23 cellular contexts compared by ENCODE assay signal in genomic region chr19:52622261-52622660, GRCh38. TPM values are rescaled to one million over a fixed set of nuclear protein-coding genes. Genes with fewer than 3 reads are reported as not detected.
DNase-seq lines count a peak whose midpoint lies in the region; ATAC-seq and TF ChIP-seq lines count a peak whose summit lies in the region.
"Had no signal": no experiment of that assay in that cellular context is flagged by ENCODE, and none has a peak within 500 bp of the region (broad histone marks: within the 10 kb centered on the region; RNA-seq: fewer than 3 reads in every experiment).

No MANE protein-coding gene starts in this region.

- H3K9me3 ChIP-seq in CD4-positive, alpha-beta memory T cell (ENCODE audit: control insufficient read depth in 1 of 2, low read length in 2 of 2), result no peaks in the 10 kb centered on the region
- no peaks in the 10 kb centered on the region for H3K9me3 ChIP-seq in DND-41 (ENCODE audit: insufficient read depth, low read length, severe bottlenecking)

- TF ChIP-seq CTCF in DND-41 (IDR thresholded peaks at IDR 0.05; ENCODE audit: borderline replicate concordance, extremely low read depth, low read length, poor library complexity, severe bottlenecking) (peak; percentile 39), VCaP (conservative IDR thresholded peaks at IDR 0.05) (peak; percentile 53)

- H3K9me3 Mint-ChIP-seq in CD4-positive, alpha-beta memory T cell, result peaks cover 0 to 37% (median 12%) of the 10 kb centered on the region in 8 donors
- peaks cover 16 to 19% of the 10 kb centered on the region in 2 donors for H3K9me3 Mint-ChIP-seq in activated naive CD4-positive, alpha-beta T cell treated with anti-CD3 and anti-CD28 coated beads, Interleukin-2, amount 50 U/mL, for 72 hours
- peaks cover 12% of the 10 kb centered on the region for H3K9me3 Mint-ChIP-seq in activated T-cell treated with anti-CD3 and anti-CD28 coated beads, Interleukin-2, amount 50 U/mL, for 4 hours

- POLR2A ChIA-PET in CD4-positive, alpha-beta memory T cell (lab: Charles Lee; ENCODE audit: partially characterized antibody), result no interaction called here

- H3K36me3 Mint-ChIP-seq in CD4-positive, alpha-beta memory T cell, result peaks cover 23 to 49% of the 10 kb centered on the region in 2 donors
- H3K36me3 Mint-ChIP-seq in activated naive CD4-positive, alpha-beta T cell treated with anti-CD3 and anti-CD28 coated beads, Interleukin-2, amount 50 U/mL, for 72 hours, result peaks cover 0 to 46% of the 10 kb centered on the region in 2 donors
- H3K36me3 Mint-ChIP-seq in activated T-cell treated with anti-CD3 and anti-CD28 coated beads, Interleukin-2, amount 50 U/mL, for 4 hours (ENCODE audit: insufficient read depth), result peaks cover 22% of the 10 kb centered on the region

- H3K4me1 ChIP-seq in CD4-positive, alpha-beta memory T cell (ENCODE audit: insufficient read depth, low read length), result no peaks in the 10 kb centered on the region
- H3K4me1 ChIP-seq in DND-41 (ENCODE audit: insufficient read depth, low read length), result no peaks in the 10 kb centered on the region

- no peak overlapping the region for H2AFZ ChIP-seq in DND-41 (ENCODE audit: low read depth, low read length)

- no peak overlapping the region for H3K4me3 ChIP-seq in CD4-positive, alpha-beta memory T cell (ENCODE audit: low read length in 2 of 2)
- no peak overlapping the region for H3K4me3 ChIP-seq in DND-41 (ENCODE audit: low read depth in 1 of 2, low read length in 2 of 2)
- H3K4me3 ChIP-seq: cardiac muscle cell, lung had no signal

- no peak overlapping the region for H3K27ac ChIP-seq in CD4-positive, alpha-beta memory T cell (ENCODE audit: low read depth, low read length)
- H3K27ac ChIP-seq in DND-41 (ENCODE audit: low read length), result no peak overlapping the region
- no peak overlapping the region for H3K27ac ChIP-seq in VCaP
- H3K27ac ChIP-seq: cardiac muscle cell, HL-60 had no signal

- H3K27me3 Mint-ChIP-seq in CD4-positive, alpha-beta memory T cell, result no peaks in the 10 kb centered on the region
- H3K27me3 Mint-ChIP-seq in activated T-cell treated with anti-CD3 and anti-CD28 coated beads, Interleukin-2, amount 50 U/mL, for 4 hours (ENCODE audit: low read depth), result no peaks in the 10 kb centered on the region
- H3K27me3 Mint-ChIP-seq: T-cell had no signal

- H3K79me2 ChIP-seq in DND-41 (ENCODE audit: insufficient read depth, low read length), result peaks cover 45% of the 10 kb centered on the region

- intact Hi-C loops in CD4-positive, alpha-beta memory T cell (cut with micrococcal nuclease), result no loop called here

- ATAC-seq in DND-41 (ENCODE audit: insufficient read depth, low read depth) (no peak), HG03432 (IDR thresholded peaks at IDR 0.05; ENCODE audit: unreplicated experiment) (no peak)
- ATAC-seq in activated naive CD4-positive, alpha-beta T cell treated with anti-CD3 and anti-CD28 coated beads, Interleukin-2, amount 50 U/mL, for 72 hours, result no peak
- ATAC-seq in activated T-cell treated with anti-CD3 and anti-CD28 coated beads, Interleukin-2, amount 50 U/mL, for 4 hours, result no peak
- ATAC-seq: Panc1, T-cell had no signal

- peaks cover 11 to 24% (median 22%) of the 10 kb centered on the region in 4 donors for H3K4me1 Mint-ChIP-seq in CD4-positive, alpha-beta memory T cell
- H3K4me1 Mint-ChIP-seq in activated T-cell treated with anti-CD3 and anti-CD28 coated beads, Interleukin-2, amount 50 U/mL, for 4 hours (ENCODE audit: low read depth), result peaks cover 13% of the 10 kb centered on the region
- H3K4me1 Mint-ChIP-seq: CD14-positive monocyte had no signal

- H3K4me3 Mint-ChIP-seq in CD4-positive, alpha-beta memory T cell, result peak overlapping the region in 1 of 8 donors; percentile 32
- no peak overlapping the region for H3K4me3 Mint-ChIP-seq in activated T-cell treated with anti-CD3 and anti-CD28 coated beads, Interleukin-2, amount 50 U/mL, for 4 hours
- H3K4me3 Mint-ChIP-seq: CD14-positive monocyte, T-cell had no signal

- H3K9ac ChIP-seq in DND-41 (ENCODE audit: low read depth, low read length), result no peak overlapping the region

- CTCF ChIA-PET in CD4-positive, alpha-beta memory T cell (lab: Charles Lee; ENCODE audit: partially characterized antibody), result interaction anchor here (1.1 kb wide), 1 partner anchor 277 kb away, joined by 3 read pairs; no protein-coding TSS in a partner anchor

- H3K27ac Mint-ChIP-seq in CD4-positive, alpha-beta memory T cell, result peak overlapping the region in 5 of 7 donors; percentile 8 to 84 (median 57)
- no peak overlapping the region for H3K27ac Mint-ChIP-seq in activated naive CD4-positive, alpha-beta T cell treated with anti-CD3 and anti-CD28 coated beads, Interleukin-2, amount 50 U/mL, for 72 hours
- H3K27ac Mint-ChIP-seq: CD14-positive monocyte had no signal

- DNase-seq in CD4-positive, alpha-beta memory T cell, result no peak
- DNase-seq in DND-41 (no peak), iPS-NIHi7 (ENCODE audit: extremely low spot score) (peak; percentile 38), HuH-7.5 (ENCODE audit: low spot score) (no peak)
- DNase-seq in activated naive CD4-positive, alpha-beta T cell treated with anti-CD3 and anti-CD28 coated beads, Interleukin-2, amount 50 U/mL, for 72 hours (ENCODE audit: low spot score in 2 of 2), result no peak
- DNase-seq in activated T-cell treated with anti-CD3 and anti-CD28 coated beads, Interleukin-2, amount 50 U/mL, for 4 hours, result no peak
- DNase-seq: activated naive CD4-positive, alpha-beta T cell treated with anti-CD3 and anti-CD28 coated beads, Interleukin-2, amount 50 U/mL, for 16 hours; activated T-cell treated with anti-CD3 and anti-CD28 coated beads, Interleukin-2, amount 50 U/mL, for 48 hours; anterior cingulate cortex; NCI-H1105 treated with DMSO at 0.1 percent for 48 hours; NCI-H2081; NCI-H446 treated with DMSO at 0.1 percent for 48 hours; NK-92 treated with Interleukin-12 subunit alpha and Interleukin-12 subunit beta, amount 100 ng/mL, for 24 hours; stimulated activated CD8-positive, alpha-beta memory T cell treated with anti-CD3 and anti-CD28 coated beads, Interleukin-4, amount 100 ng/mL, for 48 hours; T-cell; trophoblast cell had no signal

- H3K36me3 ChIP-seq in CD4-positive, alpha-beta memory T cell (ENCODE audit: insufficient read depth, low read length), result peaks cover 39% of the 10 kb centered on the region
- H3K36me3 ChIP-seq in DND-41 (ENCODE audit: insufficient read depth, low read length), result peaks cover 90% of the 10 kb centered on the region

- no peak overlapping the region for H3K4me2 ChIP-seq in DND-41 (ENCODE audit: insufficient read depth, low read length)

- H3K27me3 ChIP-seq in CD4-positive, alpha-beta memory T cell (ENCODE audit: insufficient read depth, low read length), result no peaks in the 10 kb centered on the region
- no peaks in the 10 kb centered on the region for H3K27me3 ChIP-seq in DND-41 (ENCODE audit: insufficient read depth, low read length, poor library complexity)
- H3K27me3 ChIP-seq: cardiac muscle cell had no signal

- peaks cover 20% of the 10 kb centered on the region; the same call in 1 of the 2 replicates for H4K20me1 ChIP-seq in DND-41 (ENCODE audit: insufficient read depth, low read length)

RNA-seq across cellular contexts. Expression of gene ZNF83, which starts 15.9 kb away (rescaled TPM):
- total RNA-seq in CD4-positive, alpha-beta memory T cell, result 100 to 1,000 TPM; 128 to 130 TPM
- 10 to 100 TPM; 10.7 to 25.6 TPM for polyA plus RNA-seq in CD4-positive, alpha-beta memory T cell
- 10 to 100 TPM; 37.0 to 49.9 TPM for total RNA-seq in activated naive CD4-positive, alpha-beta T cell treated with anti-CD3 and anti-CD28 coated beads, Interleukin-2, amount 50 U/mL, for 72 hours
- total RNA-seq in activated T-cell treated with anti-CD3 and anti-CD28 coated beads, Interleukin-2, amount 50 U/mL, for 4 hours, result 1 to 10 TPM; 7.9 to 9.0 (median 8.8) TPM

RNA-seq across cellular contexts. Expression of gene ZNF701, which starts 52.2 kb away (rescaled TPM):
- 10 to 100 TPM; 51.1 to 51.7 TPM for total RNA-seq in CD4-positive, alpha-beta memory T cell
- 10 to 100 TPM; 10.7 to 21.0 TPM for polyA plus RNA-seq in CD4-positive, alpha-beta memory T cell
- total RNA-seq in activated naive CD4-positive, alpha-beta T cell treated with anti-CD3 and anti-CD28 coated beads, Interleukin-2, amount 50 U/mL, for 72 hours, result 10 to 100 TPM; 18.7 to 26.4 TPM
- total RNA-seq in activated T-cell treated with anti-CD3 and anti-CD28 coated beads, Interleukin-2, amount 50 U/mL, for 4 hours, result 10 to 100 TPM in 1 of 3 donors, 1 to 10 TPM in 2; 7.6 to 10.2 (median 8.3) TPM

Comparison
In these comparisons a context has a peak if more than half of its experiments do, and no peak if none do; other contexts are left out.
1. H3K27ac Mint-ChIP-seq: peak in CD4-positive, alpha-beta memory T cell (5 of 7); none in activated naive CD4-positive, alpha-beta T cell treated with anti-CD3 and anti-CD28 coated beads, Interleukin-2, amount 50 U/mL, for 72 hours (0 of 2).